ENCODE assay signal across 10 cellular contexts in genomic region chr2:218964041-218964771, GRCh38. TPM values are rescaled to one million over a fixed set of nuclear protein-coding genes. Genes with fewer than 3 reads are reported as not detected.
A peak's percentile ranks its signal among the peaks of the same experiment; 100 is the strongest.
DNase-seq lines count a peak whose midpoint lies in the region; ATAC-seq and TF ChIP-seq lines count a peak whose summit lies in the region.
"Had no signal": no experiment of that assay in that cellular context is flagged by ENCODE, and none has a peak within 500 bp of the region (broad histone marks: within the 10 kb centered on the region; RNA-seq: fewer than 3 reads in every experiment).

No MANE protein-coding gene starts in this region.

- in situ Hi-C loops in transverse colon (cut with MboI; ENCODE audit: low pct_ligation_motif_present in 1 of 4, low pct_unique_long_range_greater_than_20kb in 1 of 4, low sequenced_read_pairs in 3 of 4), result no loop called here

- no peak for ATAC-seq in HG03439 (IDR thresholded peaks at IDR 0.05; ENCODE audit: unreplicated experiment)
- ATAC-seq in activated naive CD8-positive, alpha-beta T cell treated with anti-CD3 and anti-CD28 coated beads, Interleukin-2, amount 50 U/mL, for 24 hours, result no peak

- peaks cover 77% of the 10 kb centered on the region for H3K27me3 Mint-ChIP-seq in type B pancreatic cell
- peaks cover 68% of the 10 kb centered on the region for H3K27me3 Mint-ChIP-seq in activated naive CD8-positive, alpha-beta T cell treated with anti-CD3 and anti-CD28 coated beads, Interleukin-2, amount 50 U/mL, for 24 hours

- H3K9me3 ChIP-seq in transverse colon, result no peaks in the 10 kb centered on the region
- H3K9me3 ChIP-seq: BLaER1 had no signal

- DNase-seq in activated CD8-positive, alpha-beta memory T cell treated with anti-CD3 and anti-CD28 coated beads, Interleukin-2, amount 50 U/mL, for 48 hours, result peak; percentile 23
- DNase-seq in activated CD8-positive, alpha-beta memory T cell treated with anti-CD3 and anti-CD28 coated beads, Interleukin-2, amount 50 U/mL, for 4 hours, result no peak
- DNase-seq in NCI-H748 (lab: John Stamatoyannopoulos, UW; ENCODE audit: unreplicated experiment), result peak; percentile 71
- DNase-seq in epithelial cell of proximal tubule (ENCODE audit: low read depth), result peak; percentile 6
- no peak for DNase-seq in type B pancreatic cell (ENCODE audit: extremely low spot score, unreplicated experiment)
- no peak for DNase-seq in activated naive CD8-positive, alpha-beta T cell treated with anti-CD3 and anti-CD28 coated beads, Interleukin-2, amount 50 U/mL, for 24 hours
- no peak for DNase-seq in transverse colon

- no peak for TF ChIP-seq POLR2A in transverse colon (IDR thresholded peaks at IDR 0.05)

- peak overlapping the region; percentile 81 for H3K27ac Mint-ChIP-seq in type B pancreatic cell
- no peak overlapping the region for H3K27ac Mint-ChIP-seq in activated naive CD8-positive, alpha-beta T cell treated with anti-CD3 and anti-CD28 coated beads, Interleukin-2, amount 50 U/mL, for 24 hours

- no peak for TF ChIP-seq EP300 in transverse colon (IDR thresholded peaks at IDR 0.05; ENCODE audit: low read depth)

- WGBS in transverse colon (ENCODE audit: low coverage in 1 of 2), 2 donors, result 33 to 47% methylated on average over 1 to 5 of the region's 5 CpGs

- H3K36me3 ChIP-seq in transverse colon, result no peaks in the 10 kb centered on the region
- H3K36me3 ChIP-seq: BLaER1 had no signal

- intact Hi-C loops in transverse colon (cut with DNase I; ENCODE audit: low total_unique reads), result no loop called here

- no peaks in the 10 kb centered on the region for H3K9me3 Mint-ChIP-seq in type B pancreatic cell
- H3K9me3 Mint-ChIP-seq in activated naive CD8-positive, alpha-beta T cell treated with anti-CD3 and anti-CD28 coated beads, Interleukin-2, amount 50 U/mL, for 24 hours, result no peaks in the 10 kb centered on the region

- H3K4me1 ChIP-seq in transverse colon, result peaks cover 0 to 16% (median 11%) of the 10 kb centered on the region in 4 donors

- TF ChIP-seq CTCF in epithelial cell of proximal tubule (conservative IDR thresholded peaks at IDR 0.05; ENCODE audit: low read depth, low read length) (no peak), type B pancreatic cell (conservative IDR thresholded peaks at IDR 0.05) (no peak), transverse colon (IDR thresholded peaks at IDR 0.05) (no peak)

- H3K4me3 Mint-ChIP-seq in type B pancreatic cell, result peak overlapping the region; percentile 83
- no peak overlapping the region for H3K4me3 Mint-ChIP-seq in activated naive CD8-positive, alpha-beta T cell treated with anti-CD3 and anti-CD28 coated beads, Interleukin-2, amount 50 U/mL, for 24 hours

- H3K27me3 ChIP-seq in transverse colon, result peaks cover 99% of the 10 kb centered on the region

- H3K4me3 ChIP-seq in epithelial cell of proximal tubule (ENCODE audit: low read depth, low read length), result peak overlapping the region; percentile 49
- H3K4me3 ChIP-seq in transverse colon, result no peak overlapping the region
- H3K4me3 ChIP-seq: BLaER1 had no signal

- H3K4me1 Mint-ChIP-seq in type B pancreatic cell (ENCODE audit: unreplicated experiment), result peaks cover 18% of the 10 kb centered on the region
- H3K4me1 Mint-ChIP-seq in activated naive CD8-positive, alpha-beta T cell treated with anti-CD3 and anti-CD28 coated beads, Interleukin-2, amount 50 U/mL, for 24 hours, result peaks cover 10% of the 10 kb centered on the region

- no peaks in the 10 kb centered on the region for H3K36me3 Mint-ChIP-seq in type B pancreatic cell
- H3K36me3 Mint-ChIP-seq in activated naive CD8-positive, alpha-beta T cell treated with anti-CD3 and anti-CD28 coated beads, Interleukin-2, amount 50 U/mL, for 24 hours (ENCODE audit: low read depth), result no peaks in the 10 kb centered on the region

- H3K27ac ChIP-seq in transverse colon, result no peak overlapping the region
- H3K27ac ChIP-seq: BLaER1 had no signal

RNA-seq across cellular contexts. Expression of gene CDK5R2, which starts 4.7 kb away (rescaled TPM):
- total RNA-seq in epithelial cell of proximal tubule, result not detected in 2 replicates
- total RNA-seq in type B pancreatic cell (ENCODE audit: low replicate concordance), result 5.9 and 10.0 TPM in 2 replicates
- total RNA-seq in transverse colon, result under 1 TPM in 1 of 4 donors, not detected in 3; 0.41 TPM
- total RNA-seq: skeletal muscle tissue had no signal

RNA-seq across cellular contexts. Expression of gene FEV, which starts 20.8 kb away (rescaled TPM):
- not detected in 2 replicates for total RNA-seq in epithelial cell of proximal tubule
- total RNA-seq in type B pancreatic cell (ENCODE audit: low replicate concordance), result 12.5 and 51.1 TPM in 2 replicates
- total RNA-seq in transverse colon, result 1 to 10 TPM in 2 of 4 donors, not detected in 2; 1.9 to 8.2 TPM
- total RNA-seq: skeletal muscle tissue had no signal

RNA-seq across cellular contexts. Expression of gene CRYBA2, which starts 29.0 kb away (rescaled TPM):
- total RNA-seq in epithelial cell of proximal tubule (not detected in 2 replicates), type B pancreatic cell (ENCODE audit: low replicate concordance) (77.3 and 179 TPM in 2 replicates), transverse colon (1 to 10 TPM in 1 of 4 donors, not detected in 3; 5.6 TPM)
- total RNA-seq: skeletal muscle tissue had no signal

Comparison
In these comparisons a context has a peak if more than half of its experiments do, and no peak if none do; other contexts are left out.
1. DNase-seq: peak in activated CD8-positive, alpha-beta memory T cell treated with anti-CD3 and anti-CD28 coated beads, Interleukin-2, amount 50 U/mL, for 48 hours (single experiment), NCI-H748 (single experiment) and epithelial cell of proximal tubule (single experiment); none in activated CD8-positive, alpha-beta memory T cell treated with anti-CD3 and anti-CD28 coated beads, Interleukin-2, amount 50 U/mL, for 4 hours (single experiment), type B pancreatic cell (single experiment), activated naive CD8-positive, alpha-beta T cell treated with anti-CD3 and anti-CD28 coated beads, Interleukin-2, amount 50 U/mL, for 24 hours (single experiment) and transverse colon (single experiment).
2. RNA of gene CRYBA2, which starts 29.0 kb away (total RNA-seq): 77.3 to 179 TPM in type B pancreatic cell; 5.6 TPM in transverse colon and not detected in epithelial cell of proximal tubule; every median in the first group is over 10 times any median in the second.